In the genomic region with DNA sequence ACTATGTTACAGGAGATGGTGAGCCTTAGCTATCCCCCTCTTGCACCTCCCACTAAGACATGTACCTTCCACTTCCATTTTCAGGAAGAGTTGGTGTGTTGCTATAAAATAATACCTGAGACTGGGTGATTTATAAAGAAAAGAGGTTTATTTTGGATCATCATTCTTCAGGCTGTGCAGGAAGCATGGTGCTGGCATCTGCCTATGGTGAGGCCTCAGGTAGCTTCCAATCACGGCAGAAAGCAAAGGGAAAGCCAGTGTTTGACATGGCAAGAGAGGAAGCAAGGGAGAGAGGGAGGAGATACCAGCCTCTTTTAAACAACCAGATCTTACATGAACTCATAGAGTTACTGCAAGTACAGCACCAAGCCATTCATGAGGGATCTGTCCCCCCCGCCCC, we compare ENCODE assay signal across 24 cellular contexts. TPM values are rescaled to one million over a fixed set of nuclear protein-coding genes. Genes with fewer than 3 reads are reported as not detected.
DNase-seq lines count a peak whose midpoint lies in the region; ATAC-seq and TF ChIP-seq lines count a peak whose summit lies in the region.
"Had no signal": no experiment of that assay in that cellular context is flagged by ENCODE, and none has a peak within 500 bp of the region (broad histone marks: within the 10 kb centered on the region; RNA-seq: fewer than 3 reads in every experiment).

No MANE protein-coding gene starts in this region.

- H3K27me3 ChIP-seq in AG04450 (ENCODE audit: control insufficient read depth, insufficient read depth, low read length): no peaks in the 10 kb centered on the region
- H3K27me3 ChIP-seq in gastroesophageal sphincter: no peaks in the 10 kb centered on the region
- no peaks in the 10 kb centered on the region for H3K27me3 ChIP-seq in stomach
- H3K27me3 ChIP-seq: neutrophil had no signal

- H3K4me1 ChIP-seq in gastroesophageal sphincter: peaks cover 5 to 14% (median 6%) of the 10 kb centered on the region in 3 donors
- peaks cover 8 to 18% (median 16%) of the 10 kb centered on the region in 4 donors for H3K4me1 ChIP-seq in stomach

- ATAC-seq in gastroesophageal sphincter (no peak), GM18909 (IDR thresholded peaks at IDR 0.05; ENCODE audit: poor library complexity, unreplicated experiment) (no peak), HG03025 (IDR thresholded peaks at IDR 0.05; ENCODE audit: low FRiP score, unreplicated experiment) (no peak), GM18870 (IDR thresholded peaks at IDR 0.05; ENCODE audit: unreplicated experiment) (no peak)
- no peak for ATAC-seq in stimulated activated naive CD8-positive, alpha-beta T cell treated with anti-CD3 and anti-CD28 coated beads, Interleukin-15, Interleukin-2, amounts not matched to agents 100 U/mL and 50 U/mL, for 24 hours
- ATAC-seq: T-helper 17 cell had no signal

- intact Hi-C loops in stomach (cut with DNase I; ENCODE audit: low total_unique reads): no loop called here

- CTCF ChIA-PET in AG04450 (lab: Charles Lee) (no interaction called here), RWPE1 (lab: Yijun Ruan, JAX) (interaction anchor here (0.6 kb wide), 1 partner anchor 505 kb away, joined by 3 read pairs; no protein-coding TSS in a partner anchor)

- peaks cover 0 to 85% of the 10 kb centered on the region in 2 donors for H3K36me3 ChIP-seq in gastroesophageal sphincter
- peaks cover 50 to 91% (median 85%) of the 10 kb centered on the region in 4 donors for H3K36me3 ChIP-seq in stomach

- TF ChIP-seq POLR2A in gastroesophageal sphincter (IDR thresholded peaks at IDR 0.05) (no peak), stomach (IDR thresholded peaks at IDR 0.05) (no peak)

- POLR2A ChIA-PET in AG04450 (lab: Yijun Ruan, JAX) (interaction anchor here (0.7 kb wide), 1 partner anchor 81 kb away, joined by 3 read pairs; no protein-coding TSS in a partner anchor), RWPE1 (lab: Yijun Ruan, JAX; ENCODE audit: low non-redundant PET) (no interaction called here)

- DNase-seq in AG04450 (ENCODE audit: low read depth, low spot score) (no peak), RWPE1 (ENCODE audit: low spot score) (no peak), stomach (no peak)
- no peak for DNase-seq in stimulated activated naive CD8-positive, alpha-beta T cell treated with anti-CD3 and anti-CD28 coated beads, Interleukin-15, Interleukin-2, amounts not matched to agents 100 U/mL and 50 U/mL, for 24 hours
- DNase-seq: activated CD4-positive, alpha-beta T cell treated with anti-CD3 and anti-CD28 coated beads for 1 hour; activated CD8-positive, alpha-beta memory T cell treated with anti-CD3 and anti-CD28 coated beads for 24 hours; activated gamma-delta T cell; activated naive CD8-positive, alpha-beta T cell treated with anti-CD3 and anti-CD28 coated beads, Interleukin-2, amount 10 ng/mL, durations not matched to agents 7 days and 5 days; DMS79; GF-D8; NCI-H1417 treated with DMSO at 0.1 percent for 48 hours; NCI-H2081; NCI-H748 treated with DMSO at 0.1 percent for 48 hours; SK-N-SH; small intestine; stimulated activated CD4-positive, alpha-beta T cell treated with anti-CD3 and anti-CD28 coated beads, Interleukin-2, amount 100 ng/mL, for 24 hours; T-helper 17 cell had no signal

- H3K27ac ChIP-seq in AG04450 (ENCODE audit: low read depth, low read length) (peak overlapping the region; percentile 66), RWPE1 (peak overlapping the region; percentile 48; the same call in 1 of the 2 replicates), gastroesophageal sphincter (peak overlapping the region; percentile 57 to 77 (median 62)), stomach (peak overlapping the region in 4 of 5 donors; percentile 43 to 74 (median 66))
- H3K27ac ChIP-seq: C4-2B, neutrophil had no signal

- no peaks in the 10 kb centered on the region for H3K9me3 ChIP-seq in AG04450 (ENCODE audit: control insufficient read depth, insufficient read depth, low read length)
- H3K9me3 ChIP-seq in gastroesophageal sphincter: no peaks in the 10 kb centered on the region
- no peaks in the 10 kb centered on the region for H3K9me3 ChIP-seq in stomach
- H3K9me3 ChIP-seq: neutrophil, SK-N-SH had no signal

- TF ChIP-seq CTCF in AG04450 (IDR thresholded peaks at IDR 0.05; ENCODE audit: low read depth, low read length): no peak
- no peak for TF ChIP-seq CTCF in RWPE1 (conservative IDR thresholded peaks at IDR 0.05; ENCODE audit: low read depth)
- no peak for TF ChIP-seq CTCF in gastroesophageal sphincter (IDR thresholded peaks at IDR 0.05)
- TF ChIP-seq CTCF in stomach (IDR thresholded peaks at IDR 0.05): no peak

- no peak overlapping the region for H3K4me3 ChIP-seq in AG04450 (ENCODE audit: low read depth, low read length)
- H3K4me3 ChIP-seq in gastroesophageal sphincter: no peak overlapping the region
- H3K4me3 ChIP-seq in stomach: no peak overlapping the region

- TF ChIP-seq EP300 in gastroesophageal sphincter (IDR thresholded peaks at IDR 0.05) (no peak), stomach (IDR thresholded peaks at IDR 0.05) (no peak)

- 71 to 100% methylated on average over 1 to 2 of the region's 2 CpGs for WGBS in gastroesophageal sphincter (ENCODE audit: low coverage in 1 of 2), 2 donors
- WGBS in stomach, 5 donors: 90 to 100% (median 95%) methylated on average over 1 to 2 of the region's 2 CpGs

RNA-seq across cellular contexts. Expression of a gene that starts 32.2 kb away (rescaled TPM):
- polyA plus RNA-seq in AG04450 (2011; rRNA removed) (71.6 and 77.4 TPM in 2 replicates), stomach (10 to 100 TPM; 41.5 to 45.8 (median 41.6) TPM)
- 39.0 and 54.1 TPM in 2 replicates for polyA minus RNA-seq in AG04450 (2011; rRNA and poly(A)+ RNA removed)
- total RNA-seq in gastroesophageal sphincter (10 to 100 TPM; 28.0 to 47.6 (median 35.6) TPM), stomach (100 to 1,000 TPM in 1 of 5 donors, 10 to 100 TPM in 4; 18.1 to 199 (median 54.6) TPM)

RNA-seq across cellular contexts. Expression of a gene that starts 32.3 kb away (rescaled TPM):
- polyA plus RNA-seq in AG04450 (2011; rRNA removed) (0.02 and 0.20 TPM in 2 replicates), stomach (under 1 TPM; 0.15 to 0.68 (median 0.60) TPM)
- 0.13 TPM in 1 of 2 replicates, not detected in the other for polyA minus RNA-seq in AG04450 (2011; rRNA and poly(A)+ RNA removed)
- total RNA-seq in gastroesophageal sphincter (under 1 TPM; 0.07 to 0.78 (median 0.16) TPM), stomach (1 to 10 TPM in 1 of 5 donors, under 1 TPM in 2, not detected in 2; 0.45 to 1.5 (median 0.58) TPM)
- total RNA-seq: RPMI7951 had no signal

RNA-seq across cellular contexts. Expression of a gene that starts 47.0 kb away (rescaled TPM):
- polyA plus RNA-seq in AG04450 (2011; rRNA removed): 37.3 and 43.6 TPM in 2 replicates
- 85.1 and 99.8 TPM in 2 replicates for polyA minus RNA-seq in AG04450 (2011; rRNA and poly(A)+ RNA removed)
- total RNA-seq in gastroesophageal sphincter: 10 to 100 TPM; 45.4 to 71.0 (median 58.7) TPM
- 1,000 to 10,000 TPM in 1 of 5 donors, 100 to 1,000 TPM in 3, 10 to 100 TPM in 1; 98.8 to 1,709 (median 162) TPM for total RNA-seq in stomach
- polyA plus RNA-seq in stomach: 100 to 1,000 TPM in 1 of 3 donors, 10 to 100 TPM in 2; 59.0 to 120 (median 68.5) TPM

RNA-seq across cellular contexts. Expression of a gene that starts 50.8 kb away (rescaled TPM):
- polyA plus RNA-seq in AG04450 (2011; rRNA removed) (12.1 and 16.2 TPM in 2 replicates), stomach (10 to 100 TPM in 1 of 3 donors, 1 to 10 TPM in 2; 4.1 to 12.8 (median 8.4) TPM)
- 12.0 and 18.7 TPM in 2 replicates for polyA minus RNA-seq in AG04450 (2011; rRNA and poly(A)+ RNA removed)
- total RNA-seq in gastroesophageal sphincter (10 to 100 TPM in 3 of 4 donors, 1 to 10 TPM in 1; 3.6 to 14.9 (median 11.9) TPM), stomach (10 to 100 TPM; 10.5 to 29.0 (median 19.2) TPM)
